In the genomic region with DNA sequence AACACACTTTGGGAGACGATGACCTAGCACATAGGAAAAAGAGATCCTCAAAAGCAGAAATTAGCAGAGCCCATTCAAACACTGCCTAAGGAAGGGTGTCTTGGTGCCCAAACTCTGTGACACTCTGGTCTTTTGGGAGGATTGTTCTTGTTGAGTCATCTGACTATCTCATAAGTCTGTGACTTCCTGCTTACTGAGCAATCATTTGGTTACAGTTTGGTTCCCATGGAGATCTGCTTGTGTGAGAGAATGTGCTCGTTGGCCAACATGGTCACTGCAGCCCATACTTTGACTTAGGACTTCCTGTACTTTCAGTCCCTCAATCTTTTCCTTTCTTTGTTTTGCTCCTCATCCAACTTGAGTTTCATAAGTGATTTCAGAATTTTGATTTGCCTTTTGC, we compare ENCODE assay signal across 10 cellular contexts.
DNase-seq lines count a peak whose midpoint lies in the region; ATAC-seq, FAIRE-seq and TF ChIP-seq lines count a peak whose summit lies in the region.
"Had no signal": no experiment of that assay in that cellular context is flagged by ENCODE, and none has a peak within 500 bp of the region (broad histone marks: within the 10 kb centered on the region; RNA-seq: fewer than 3 reads in every experiment).

No MANE protein-coding gene starts in this region.

- no peaks in the 10 kb centered on the region for H3K9me3 ChIP-seq in MM.1S (replicated peaks; ENCODE audit: insufficient read depth, low read length)
- no peaks in the 10 kb centered on the region for H3K9me3 ChIP-seq in pancreas
- no peaks in the 10 kb centered on the region for H3K9me3 ChIP-seq in vagina
- H3K9me3 ChIP-seq: SJCRH30 had no signal

- H3K36me3 ChIP-seq in MM.1S (replicated peaks; ENCODE audit: insufficient read depth, low read length) (no peaks in the 10 kb centered on the region), pancreas (no peaks in the 10 kb centered on the region), vagina (no peaks in the 10 kb centered on the region)
- H3K36me3 ChIP-seq: SJCRH30 had no signal

- no peak overlapping the region for H3K9ac ChIP-seq in MM.1S (ENCODE audit: low read length)

- TF ChIP-seq POLR2A in vagina (IDR thresholded peaks at IDR 0.05) (no peak), erythroblast (IDR thresholded peaks at IDR 0.05; ENCODE audit: low read length) (no peak)

- no peaks in the 10 kb centered on the region for H3K4me1 ChIP-seq in MM.1S (ENCODE audit: low read length)
- H3K4me1 ChIP-seq in pancreas, result no peaks in the 10 kb centered on the region
- no peaks in the 10 kb centered on the region for H3K4me1 ChIP-seq in vagina

- H3F3A ChIP-seq in MM.1S (ENCODE audit: insufficient read depth, low read length), result no peaks in the 10 kb centered on the region

- no peak for FAIRE-seq in pancreas (lab: Jason Lieb, UNC)

- no peaks in the 10 kb centered on the region for H3K9me2 ChIP-seq in MM.1S (replicated peaks; ENCODE audit: insufficient read depth, low read length)

- peak overlapping the region; percentile 49 for H3K27ac Mint-ChIP-seq in endothelial cell (ENCODE audit: unreplicated experiment)

- DNase-seq in MM.1S, result peak; percentile 24
- DNase-seq in endothelial cell (ENCODE audit: low spot score), result no peak
- peak in 1 of 6 donors; percentile 2 for DNase-seq in pancreas
- DNase-seq in vagina (ENCODE audit: extremely low spot score in 2 of 2), result no peak
- no peak for DNase-seq in NCI-H524 treated with DMSO at 0.1 percent for 48 hours (lab: John Stamatoyannopoulos, UW)
- DNase-seq in erythroblast (lab: John Stamatoyannopoulos, UW), result no peak

- intact Hi-C loops in pancreas (cut with DNase I) (no loop called here), vagina (cut with DNase I) (no loop called here)

- TF ChIP-seq CTCF in MM.1S (IDR thresholded peaks at IDR 0.05; ENCODE audit: low read length) (no peak), endothelial cell (IDR thresholded peaks at IDR 0.05; ENCODE audit: unreplicated experiment) (no peak), pancreas (IDR thresholded peaks at IDR 0.05) (no peak), vagina (IDR thresholded peaks at IDR 0.05) (no peak)

- H3K4me1 Mint-ChIP-seq in endothelial cell (ENCODE audit: unreplicated experiment), result peaks cover 7% of the 10 kb centered on the region

- H3K27ac ChIP-seq in MM.1S (ENCODE audit: low read length), result no peak overlapping the region
- H3K27ac ChIP-seq in pancreas, result no peak overlapping the region
- H3K27ac ChIP-seq in vagina, result no peak overlapping the region
- H3K27ac ChIP-seq: coronary artery, SJCRH30 had no signal

- no peak overlapping the region for H3K4me3 Mint-ChIP-seq in endothelial cell (ENCODE audit: unreplicated experiment)

- H2AFZ ChIP-seq in MM.1S (ENCODE audit: low read length), result no peak overlapping the region

- H3K4me3 ChIP-seq in MM.1S (ENCODE audit: low read length), result no peak overlapping the region
- no peak overlapping the region for H3K4me3 ChIP-seq in pancreas
- H3K4me3 ChIP-seq in vagina, result no peak overlapping the region
- H3K4me3 ChIP-seq: coronary artery, SJCRH30 had no signal

- no peaks in the 10 kb centered on the region for H3K79me2 ChIP-seq in MM.1S (ENCODE audit: low read length)

- H3K36me3 Mint-ChIP-seq in endothelial cell (ENCODE audit: low read depth, unreplicated experiment), result no peaks in the 10 kb centered on the region

- WGBS in pancreas, 2 donors, result 50 to 57% methylated on average over 2 of the region's 2 CpGs

- peak; percentile 77 for ATAC-seq in GM18519 (IDR thresholded peaks at IDR 0.05; ENCODE audit: low FRiP score, unreplicated experiment)
- peak in 3 of 4 donors; percentile 36 to 67 (median 62) for ATAC-seq in pancreas
- ATAC-seq in GM21786 (IDR thresholded peaks at IDR 0.05; ENCODE audit: unreplicated experiment), result no peak

- no peaks in the 10 kb centered on the region for H3K27me3 Mint-ChIP-seq in endothelial cell (ENCODE audit: unreplicated experiment)

- H3K4me2 ChIP-seq in MM.1S (ENCODE audit: low read depth, low read length), result no peak overlapping the region

- no peaks in the 10 kb centered on the region for H3K27me3 ChIP-seq in MM.1S (replicated peaks; ENCODE audit: insufficient read depth, low read length)
- no peaks in the 10 kb centered on the region for H3K27me3 ChIP-seq in pancreas
- H3K27me3 ChIP-seq in vagina, result no peaks in the 10 kb centered on the region
- H3K27me3 ChIP-seq: SJCRH30 had no signal

- no peaks in the 10 kb centered on the region for H3K9me3 Mint-ChIP-seq in endothelial cell (ENCODE audit: unreplicated experiment)

- no peaks in the 10 kb centered on the region for H4K20me1 ChIP-seq in MM.1S (ENCODE audit: insufficient read depth, low read length)
